ENCODE assay signal across 8 cellular contexts in genomic region chr3:155871746-155872158, GRCh38. TPM values are rescaled to one million over a fixed set of nuclear protein-coding genes. Genes with fewer than 3 reads are reported as not detected.
DNase-seq lines count a peak whose midpoint lies in the region; ATAC-seq, FAIRE-seq and TF ChIP-seq lines count a peak whose summit lies in the region.

No MANE protein-coding gene starts in this region.

- CTCF ChIA-PET in GM12878 (lab: Yijun Ruan, JAX): interaction anchor here (0.6 to 3.3 kb wide), 5 partner anchors 19 to 170 kb away, joined by 3 to 61 read pairs (median 3); partner anchors contain the start of gene C3orf33

- H3K27me3 Mint-ChIP-seq in stimulated activated naive CD8-positive, alpha-beta T cell treated with anti-CD3 and anti-CD28 coated beads, Interleukin-15, Interleukin-2, amounts not matched to agents 100 ng/mL and 50 ng/mL, for 24 hours: no peaks in the 10 kb centered on the region
- no peaks in the 10 kb centered on the region for H3K27me3 Mint-ChIP-seq in memory B cell

- peak overlapping the region; percentile 89 for H3K27ac ChIP-seq in GM12878 (ENCODE audit: control insufficient read depth, insufficient read depth)
- H3K27ac ChIP-seq in aorta (ENCODE audit: low read depth in 1 of 2, low read length in 2 of 2): peak overlapping the region; percentile 44 to 64

- H3K4me3 Mint-ChIP-seq in stimulated activated naive CD8-positive, alpha-beta T cell treated with anti-CD3 and anti-CD28 coated beads, Interleukin-15, Interleukin-2, amounts not matched to agents 100 ng/mL and 50 ng/mL, for 24 hours: peak overlapping the region; percentile 96
- peak overlapping the region; percentile 99 for H3K4me3 Mint-ChIP-seq in memory B cell

- peaks cover 60% of the 10 kb centered on the region for H3K79me2 ChIP-seq in GM12878 (ENCODE audit: control insufficient read depth, insufficient read depth, low read length)

- peak overlapping the region; percentile 92 for H3K4me2 ChIP-seq in GM12878 (ENCODE audit: control insufficient read depth, insufficient read depth)

- DNase-seq in stimulated activated naive CD8-positive, alpha-beta T cell treated with anti-CD3 and anti-CD28 coated beads, Interleukin-15, Interleukin-2, amounts not matched to agents 100 U/mL and 50 U/mL, for 24 hours: no peak
- DNase-seq in GM12878 (ENCODE audit: low read depth, low spot score) (no peak), memory B cell (ENCODE audit: low spot score in 2 of 2) (no peak), aorta (no peak), LoVo (ENCODE audit: low spot score) (no peak)

- H3K4me1 Mint-ChIP-seq in stimulated activated naive CD8-positive, alpha-beta T cell treated with anti-CD3 and anti-CD28 coated beads, Interleukin-15, Interleukin-2, amounts not matched to agents 100 ng/mL and 50 ng/mL, for 24 hours (ENCODE audit: low read depth): peaks cover 45% of the 10 kb centered on the region
- peaks cover 18% of the 10 kb centered on the region for H3K4me1 Mint-ChIP-seq in memory B cell

- in situ Hi-C loops in GM12878 (cut with MboI): no loop called here

- peak overlapping the region; percentile 15 for H2AFZ ChIP-seq in GM12878 (ENCODE audit: control insufficient read depth, low read depth, low read length)

- ATAC-seq in stimulated activated naive CD8-positive, alpha-beta T cell treated with anti-CD3 and anti-CD28 coated beads, Interleukin-15, Interleukin-2, amounts not matched to agents 100 U/mL and 50 U/mL, for 24 hours: no peak
- ATAC-seq in HG03432 (IDR thresholded peaks at IDR 0.05; ENCODE audit: unreplicated experiment) (peak; percentile 1), GM12878 (peak; percentile 4), memory B cell (ENCODE audit: low read depth) (no peak), aorta (ENCODE audit: low FRiP score) (no peak), HG02970 (IDR thresholded peaks at IDR 0.05; ENCODE audit: low FRiP score, unreplicated experiment) (no peak)

- POLR2A ChIA-PET in GM12878 (lab: Charles Lee): interaction anchor here (0.6 to 4.0 kb wide), 7 partner anchors 10 to 683 kb away, joined by 3 to 22 read pairs (median 4); partner anchors contain the start of genes C3orf33, SLC33A1 and SSR3

- peak overlapping the region; percentile 92 for H3K27ac Mint-ChIP-seq in stimulated activated naive CD8-positive, alpha-beta T cell treated with anti-CD3 and anti-CD28 coated beads, Interleukin-15, Interleukin-2, amounts not matched to agents 100 ng/mL and 50 ng/mL, for 24 hours
- peak overlapping the region; percentile 87 for H3K27ac Mint-ChIP-seq in memory B cell

- TF ChIP-seq CTCF in GM12878 (IDR thresholded peaks at IDR 0.05 in 2 of 3, conservative IDR thresholded peaks at IDR 0.05 in 1 of 3; ENCODE audit: control insufficient read depth in 2 of 3, extremely low read depth in 1 of 3, insufficient read depth in 1 of 3, low read depth in 3 of 3, low read length in 3 of 3): no peak

- H3K9me3 Mint-ChIP-seq in stimulated activated naive CD8-positive, alpha-beta T cell treated with anti-CD3 and anti-CD28 coated beads, Interleukin-15, Interleukin-2, amounts not matched to agents 100 ng/mL and 50 ng/mL, for 24 hours: no peaks in the 10 kb centered on the region
- H3K9me3 Mint-ChIP-seq in memory B cell: no peaks in the 10 kb centered on the region

- WGBS in GM12878 (ENCODE audit: insufficient coverage, insufficient replicate concordance, low lambda C conversion rate, missing lambda C conversion rate): 4% methylated on average over 19 of the region's 19 CpGs
- WGBS in aorta, 2 donors: 1% methylated on average over 19 of the region's 19 CpGs

- H3K27me3 ChIP-seq in GM12878 (replicated peaks in 1 of 2; ENCODE audit: control insufficient read depth in 2 of 2, insufficient read depth in 2 of 2, low read length in 1 of 2): no peaks in the 10 kb centered on the region
- H3K27me3 ChIP-seq in aorta (ENCODE audit: control insufficient read depth in 1 of 2, insufficient read depth in 2 of 2, low read length in 1 of 2): no peaks in the 10 kb centered on the region

- H3K4me1 ChIP-seq in GM12878 (ENCODE audit: control insufficient read depth, insufficient read depth, low read length) (peaks cover 2% of the 10 kb centered on the region), aorta (ENCODE audit: control insufficient read depth in 1 of 2, insufficient read depth in 2 of 2, low read length in 2 of 2) (no peaks in the 10 kb centered on the region)

- H4K20me1 ChIP-seq in GM12878 (ENCODE audit: control insufficient read depth, insufficient read depth): peaks cover 2% of the 10 kb centered on the region; the same call in 1 of the 2 replicates

- intact Hi-C loops in GM12878 (cut with micrococcal nuclease; ENCODE audit: unreplicated experiment) (loop anchor here (5.0 to 10.0 kb wide), 4 partner anchors 64 to 1293 kb away; partner anchors contain the start of genes C3orf33 and CCNL1), aorta (cut with DNase I) (loop anchor here (5.0 to 10.0 kb wide), 2 partner anchors 41 to 67 kb away; partner anchors contain the start of gene C3orf33 (in 1 of the 2))

- SMC1A ChIA-PET in GM12878 (lab: Charles Lee; ENCODE audit: uncharacterized antibody, unreplicated experiment): interaction anchor here (0.6 to 2.3 kb wide), 7 partner anchors 10 to 66 kb away, joined by 3 to 15 read pairs (median 6); partner anchors contain the start of genes C3orf33 and SLC33A1

- TF ChIP-seq RAD21 in GM12878 (IDR thresholded peaks at IDR 0.05; ENCODE audit: insufficient read depth, low read depth, low read length): no peak

- no peaks in the 10 kb centered on the region; a peak in 1 of 4 replicates for H3K36me3 ChIP-seq in GM12878 (ENCODE audit: control insufficient read depth in 2 of 2, insufficient read depth in 2 of 2, low read length in 1 of 2)
- no peaks in the 10 kb centered on the region for H3K36me3 ChIP-seq in aorta (ENCODE audit: control insufficient read depth in 1 of 2, insufficient read depth in 2 of 2, low read length in 1 of 2)

- peak overlapping the region; percentile 85 for H3K4me3 ChIP-seq in GM12878
- H3K4me3 ChIP-seq in aorta (ENCODE audit: low read length in 2 of 2): peak overlapping the region; percentile 69 to 87

- H3K36me3 Mint-ChIP-seq in stimulated activated naive CD8-positive, alpha-beta T cell treated with anti-CD3 and anti-CD28 coated beads, Interleukin-15, Interleukin-2, amounts not matched to agents 100 ng/mL and 50 ng/mL, for 24 hours (ENCODE audit: low read depth): peaks cover 5% of the 10 kb centered on the region
- H3K36me3 Mint-ChIP-seq in memory B cell: no peaks in the 10 kb centered on the region

- peak overlapping the region; percentile 92 for H3K9ac ChIP-seq in GM12878 (ENCODE audit: control insufficient read depth, insufficient read depth, low read length)

- TF ChIP-seq EP300 in GM12878 (IDR thresholded peaks at IDR 0.05; ENCODE audit: borderline replicate concordance in 1 of 2, control insufficient read depth in 1 of 2, low read depth in 2 of 2, low read length in 2 of 2): no peak

- H3K9me3 ChIP-seq in GM12878 (replicated peaks; ENCODE audit: control insufficient read depth, insufficient read depth, low read length): no peaks in the 10 kb centered on the region
- no peaks in the 10 kb centered on the region for H3K9me3 ChIP-seq in aorta (ENCODE audit: control insufficient read depth, low read length)

- no TSS peak for BruUV-seq in GM12878 (replicated peaks; lab: Mats Ljungman, UMichigan)

- peak; percentile 35 for FAIRE-seq in GM12878 (lab: Jason Lieb, UNC)

- RAD21 ChIA-PET in GM12878 (lab: Charles Lee; ENCODE audit: unreplicated experiment): interaction anchor here (1.4 to 4.4 kb wide), 3 partner anchors 18 to 66 kb away, joined by 3 to 48 read pairs (median 21); partner anchors contain the start of genes C3orf33 and SLC33A1

- TF ChIP-seq POLR2A in GM12878 (IDR thresholded peaks at IDR 0.05; ENCODE audit: low read depth, low read length): no peak

RNA-seq across cellular contexts. Expression of gene GMPS, which starts 1.3 kb away (rescaled TPM):
- 32.0 and 34.4 TPM in 2 replicates for total RNA-seq in GM12878 (2013; cell fraction: nucleolus; rRNA removed)
- 33.2 and 45.3 TPM in 2 replicates for total RNA-seq in GM12878 (2014; rRNA removed)
- total RNA-seq in GM12878 (2014; rRNA removed; fragmentation: Illumina TruSeq; extraction: Trizol): 91.5 and 93.4 TPM in 2 replicates
- total RNA-seq in GM12878 (2021): 108 and 113 TPM in 2 replicates
- 37.7 TPM for polyA plus RNA-seq in GM12878 (2011; ENCODE audit: low read depth)
- 64.6 and 92.2 TPM in 2 replicates for polyA plus RNA-seq in GM12878 (2011; rRNA removed)
- 33.2 and 46.8 TPM in 2 replicates for polyA plus RNA-seq in GM12878 (2011; cell fraction: cytosol; rRNA removed)
- 22.4 and 30.7 TPM in 2 replicates for polyA plus RNA-seq in GM12878 (2011; cell fraction: nucleus; rRNA removed)
- 54.5 and 74.4 TPM in 2 replicates for polyA plus RNA-seq in GM12878 (2012)
- polyA plus RNA-seq in GM12878 (2014; fragmentation: Illumina TruSeq; extraction: Trizol): 139 and 163 TPM in 2 replicates
- polyA plus RNA-seq in GM12878 (2014; fragmentation: Nextera tagmentation; extraction: Ambion mirVana): 10 to 100 TPM; 43.3 to 56.2 TPM
- polyA plus RNA-seq in GM12878 (2014; rRNA removed): 46.6 and 57.5 TPM in 2 replicates
- polyA plus RNA-seq in GM12878 (2016; fragmentation: Nextera tagmentation; extraction: Ambion mirVana): 100 to 1,000 TPM; 142 to 143 TPM
- 47.6 and 75.3 TPM in 2 replicates for polyA minus RNA-seq in GM12878 (2011; rRNA and poly(A)+ RNA removed)
- 27.8 and 30.4 TPM in 2 replicates for polyA minus RNA-seq in GM12878 (2011; cell fraction: cytosol; rRNA and poly(A)+ RNA removed)
- 7.3 and 12.8 TPM in 2 replicates for polyA minus RNA-seq in GM12878 (2011; cell fraction: nucleus; rRNA and poly(A)+ RNA removed)
- 10 to 100 TPM; 40.2 to 43.2 TPM for total RNA-seq in aorta
- 10 to 100 TPM; 14.9 to 21.8 TPM for polyA plus RNA-seq in aorta

RNA-seq across cellular contexts. Expression of gene SLC33A1, which starts 17.5 kb away (rescaled TPM):
- total RNA-seq in GM12878 (2013; cell fraction: nucleolus; rRNA removed): 108 TPM in 2 replicates
- total RNA-seq in GM12878 (2014; rRNA removed): 21.2 and 24.3 TPM in 2 replicates
- total RNA-seq in GM12878 (2014; rRNA removed; fragmentation: Illumina TruSeq; extraction: Trizol): 19.5 and 20.8 TPM in 2 replicates
- 16.8 and 18.8 TPM in 2 replicates for total RNA-seq in GM12878 (2021)
- polyA plus RNA-seq in GM12878 (2011; ENCODE audit: low read depth): 7.2 TPM
- 24.5 and 28.9 TPM in 2 replicates for polyA plus RNA-seq in GM12878 (2011; rRNA removed)
- polyA plus RNA-seq in GM12878 (2011; cell fraction: cytosol; rRNA removed): 16.9 and 17.4 TPM in 2 replicates
- polyA plus RNA-seq in GM12878 (2011; cell fraction: nucleus; rRNA removed): 31.8 and 33.0 TPM in 2 replicates
- polyA plus RNA-seq in GM12878 (2012): 14.9 and 16.3 TPM in 2 replicates
- 15.9 and 17.4 TPM in 2 replicates for polyA plus RNA-seq in GM12878 (2014; fragmentation: Illumina TruSeq; extraction: Trizol)
- 1 to 10 TPM; 6.4 to 6.5 TPM for polyA plus RNA-seq in GM12878 (2014; fragmentation: Nextera tagmentation; extraction: Ambion mirVana)
- 17.0 and 18.5 TPM in 2 replicates for polyA plus RNA-seq in GM12878 (2014; rRNA removed)
- 10 to 100 TPM; 24.7 to 25.2 TPM for polyA plus RNA-seq in GM12878 (2016; fragmentation: Nextera tagmentation; extraction: Ambion mirVana)
- polyA minus RNA-seq in GM12878 (2011; rRNA and poly(A)+ RNA removed): 28.5 and 29.6 TPM in 2 replicates
- polyA minus RNA-seq in GM12878 (2011; cell fraction: cytosol; rRNA and poly(A)+ RNA removed): 10.3 and 11.7 TPM in 2 replicates
- polyA minus RNA-seq in GM12878 (2011; cell fraction: nucleus; rRNA and poly(A)+ RNA removed): 29.3 and 39.7 TPM in 2 replicates
- 10 to 100 TPM; 27.1 to 28.5 TPM for total RNA-seq in aorta
- polyA plus RNA-seq in aorta: 10 to 100 TPM in 1 of 2 donors, 1 to 10 TPM in 1; 3.4 to 13.4 TPM

Comparison
In these comparisons a context has a peak if more than half of its experiments do, and no peak if none do; other contexts are left out.
1. ATAC-seq: peak in HG03432 (single experiment) and GM12878 (single experiment); none in stimulated activated naive CD8-positive, alpha-beta T cell treated with anti-CD3 and anti-CD28 coated beads, Interleukin-15, Interleukin-2, amounts not matched to agents 100 U/mL and 50 U/mL, for 24 hours (single experiment), memory B cell (single experiment), aorta (single experiment) and HG02970 (single experiment).